Comparison of ENCODE assay signal across 16 cellular contexts in genomic region chr18:28125051-28125450, GRCh38. TPM values are rescaled to one million over a fixed set of nuclear protein-coding genes. Genes with fewer than 3 reads are reported as not detected.
DNase-seq lines count a peak whose midpoint lies in the region; ATAC-seq and TF ChIP-seq lines count a peak whose summit lies in the region.
"Had no signal": no experiment of that assay in that cellular context is flagged by ENCODE, and none has a peak within 500 bp of the region (broad histone marks: within the 10 kb centered on the region; RNA-seq: fewer than 3 reads in every experiment).

No MANE protein-coding gene starts in this region.

- H3K27me3 ChIP-seq in SK-N-SH (ENCODE audit: insufficient read depth) (no peaks in the 10 kb centered on the region), mammary epithelial cell (ENCODE audit: insufficient read depth, low read length) (no peaks in the 10 kb centered on the region)

- H3K4me1 ChIP-seq in SK-N-SH (ENCODE audit: control insufficient read depth in 1 of 2, insufficient read depth in 2 of 2, low read depth in 1 of 2, low read length in 1 of 2): peaks cover 8 to 16% of the 10 kb centered on the region in 2 experiments; a peak in 3 of 4 replicates
- H3K4me1 ChIP-seq in mammary epithelial cell (ENCODE audit: insufficient read depth, low read length): no peaks in the 10 kb centered on the region

- in situ Hi-C loops in mammary epithelial cell (cut with MboI; ENCODE audit: low sequenced_read_pairs in 2 of 2): no loop called here

- H3K36me3 Mint-ChIP-seq in HFFc6 (ENCODE audit: low read depth): peaks cover 23% of the 10 kb centered on the region
- peaks cover 18% of the 10 kb centered on the region for H3K36me3 Mint-ChIP-seq in nephron (ENCODE audit: low read depth)
- no peaks in the 10 kb centered on the region for H3K36me3 Mint-ChIP-seq in activated T-cell treated with anti-CD3 and anti-CD28 coated beads, Interleukin-2, amount 50 U/mL, for 4 hours (ENCODE audit: insufficient read depth)

- peaks cover 87% of the 10 kb centered on the region for H3K4me1 Mint-ChIP-seq in HFFc6 (ENCODE audit: low read depth)
- peaks cover 18% of the 10 kb centered on the region for H3K4me1 Mint-ChIP-seq in nephron
- no peaks in the 10 kb centered on the region for H3K4me1 Mint-ChIP-seq in activated T-cell treated with anti-CD3 and anti-CD28 coated beads, Interleukin-2, amount 50 U/mL, for 4 hours (ENCODE audit: low read depth)

- BruUV-seq in mammary epithelial cell (replicated peaks; lab: Mats Ljungman, UMichigan): no TSS peak

- H3K4me3 ChIP-seq in SK-N-SH (ENCODE audit: low read depth in 2 of 2, low read length in 1 of 2) (no peak overlapping the region), choroid plexus epithelial cell (ENCODE audit: low read depth, low read length) (no peak overlapping the region), mammary epithelial cell (replicated peaks in 1 of 3; ENCODE audit: insufficient read depth in 1 of 3, low read depth in 2 of 3, low read length in 3 of 3) (no peak overlapping the region)

- H3K9me3 ChIP-seq in SK-N-SH (no peaks in the 10 kb centered on the region), mammary epithelial cell (replicated peaks; ENCODE audit: insufficient read depth, low read length) (no peaks in the 10 kb centered on the region)

- POLR2A ChIA-PET in SK-N-SH (lab: Yijun Ruan, JAX): no interaction called here

- intact Hi-C loops in mammary epithelial cell (cut with micrococcal nuclease): no loop called here

- H3K27ac Mint-ChIP-seq in HFFc6: peak overlapping the region; percentile 69
- peak overlapping the region; percentile 41 to 74 (median 56) for H3K27ac Mint-ChIP-seq in nephron

- H3K4me2 ChIP-seq in SK-N-SH (0 out of 2 replicates have a peak overlapping the region, but pooled peaks have one; percentile 46), mammary epithelial cell (ENCODE audit: insufficient read depth, low read depth, low read length) (no peak overlapping the region)

- no peak for TF ChIP-seq RAD21 in SK-N-SH (IDR thresholded peaks at IDR 0.05; ENCODE audit: low read length)

- no peak overlapping the region for H3K9ac ChIP-seq in SK-N-SH
- no peak overlapping the region for H3K9ac ChIP-seq in mammary epithelial cell (ENCODE audit: insufficient read depth, low read length)

- peak overlapping the region in 1 of 2 experiments; percentile 46; a peak in 1 of 4 replicates for H3K27ac ChIP-seq in SK-N-SH (ENCODE audit: low read depth in 2 of 2, low read length in 1 of 2)
- H3K27ac ChIP-seq in mammary epithelial cell (ENCODE audit: insufficient read depth, low read depth, low read length): no peak overlapping the region
- H3K27ac ChIP-seq: C4-2B had no signal

- H2AFZ ChIP-seq in SK-N-SH (ENCODE audit: low read depth): no peak overlapping the region
- no peak overlapping the region for H2AFZ ChIP-seq in mammary epithelial cell (ENCODE audit: low read depth, low read length)

- CTCF ChIA-PET in SK-N-SH (lab: Yijun Ruan, JAX): no interaction called here
- CTCF ChIA-PET in mammary epithelial cell (lab: Charles Lee; ENCODE audit: low non-redundant PET): no interaction called here

- no peaks in the 10 kb centered on the region for H3K9me2 ChIP-seq in SK-N-SH

- peaks cover 53% of the 10 kb centered on the region for H4K20me1 ChIP-seq in SK-N-SH (ENCODE audit: insufficient read depth)
- no peaks in the 10 kb centered on the region for H4K20me1 ChIP-seq in mammary epithelial cell (ENCODE audit: insufficient read depth, low read length)

- TF ChIP-seq EP300 in SK-N-SH (IDR thresholded peaks at IDR 0.05; ENCODE audit: borderline replicate concordance in 1 of 2, low read depth in 1 of 2, low read length in 1 of 2): no peak

- H3K36me3 ChIP-seq in SK-N-SH (replicated peaks in 1 of 2; ENCODE audit: control insufficient read depth in 1 of 2, insufficient read depth in 2 of 2, low read length in 1 of 2) (peaks cover 16 to 47% of the 10 kb centered on the region in 2 experiments), mammary epithelial cell (ENCODE audit: insufficient read depth, low read length) (no peaks in the 10 kb centered on the region)

- no peak for ATAC-seq in SK-N-SH treated with all-trans-retinoic acid at 6 μM for 48 hours
- no peak for ATAC-seq in activated T-cell treated with anti-CD3 and anti-CD28 coated beads, Interleukin-2, amount 50 U/mL, for 4 hours

- WGBS in SK-N-SH (ENCODE audit: low lambda C conversion rate): 96% methylated on average over 3 of the region's 3 CpGs
- 83% methylated on average over 3 of the region's 3 CpGs for WGBS in mammary epithelial cell (ENCODE audit: low coverage, missing lambda C conversion rate)

- dilution Hi-C loops in mammary epithelial cell (cut with HindIII; ENCODE audit: low sequenced_read_pairs): no loop called here

- DNase-seq in SK-N-SH: no peak
- no peak for DNase-seq in HFFc6
- DNase-seq in choroid plexus epithelial cell (ENCODE audit: low read depth): peak; percentile 40
- no peak for DNase-seq in GM19238 (ENCODE audit: insufficient read length, low spot score)
- DNase-seq in activated T-cell treated with anti-CD3 and anti-CD28 coated beads, Interleukin-2, amount 50 U/mL, for 4 hours: no peak
- DNase-seq in mammary epithelial cell: no peak
- DNase-seq: 8988T, COR-L47, DMS53, MV-4-11, NCI-H1417 treated with DMSO at 0.1 percent for 48 hours, NCI-H2029, NCI-H524 had no signal

- H3F3A ChIP-seq in SK-N-SH (replicated peaks; ENCODE audit: insufficient read depth): peaks cover 12% of the 10 kb centered on the region

- H3K4me3 Mint-ChIP-seq in HFFc6 (peak overlapping the region; percentile 64), nephron (no peak overlapping the region)
- no peak overlapping the region for H3K4me3 Mint-ChIP-seq in activated T-cell treated with anti-CD3 and anti-CD28 coated beads, Interleukin-2, amount 50 U/mL, for 4 hours

- no peaks in the 10 kb centered on the region for H3K9me3 Mint-ChIP-seq in HFFc6
- H3K9me3 Mint-ChIP-seq in nephron: no peaks in the 10 kb centered on the region
- no peaks in the 10 kb centered on the region for H3K9me3 Mint-ChIP-seq in activated T-cell treated with anti-CD3 and anti-CD28 coated beads, Interleukin-2, amount 50 U/mL, for 4 hours

- TF ChIP-seq CTCF in SK-N-SH (IDR thresholded peaks at IDR 0.05): no peak
- TF ChIP-seq CTCF in HFFc6 (IDR thresholded peaks at IDR 0.05): no peak
- TF ChIP-seq CTCF in choroid plexus epithelial cell (conservative IDR thresholded peaks at IDR 0.05; ENCODE audit: low read depth, low read length): no peak
- no peak for TF ChIP-seq CTCF in nephron (IDR thresholded peaks at IDR 0.05; ENCODE audit: unreplicated experiment in 3 of 3)
- TF ChIP-seq CTCF in mammary epithelial cell (conservative IDR thresholded peaks at IDR 0.05 in 1 of 2, IDR thresholded peaks at IDR 0.05 in 1 of 2; ENCODE audit: extremely low read depth in 1 of 2, insufficient read depth in 1 of 2, low read depth in 1 of 2, low read length in 2 of 2): no peak

- no peaks in the 10 kb centered on the region for H3K27me3 Mint-ChIP-seq in HFFc6 (ENCODE audit: insufficient read depth)
- H3K27me3 Mint-ChIP-seq in nephron (ENCODE audit: low read depth): no peaks in the 10 kb centered on the region
- no peaks in the 10 kb centered on the region for H3K27me3 Mint-ChIP-seq in activated T-cell treated with anti-CD3 and anti-CD28 coated beads, Interleukin-2, amount 50 U/mL, for 4 hours (ENCODE audit: low read depth)

- peaks cover 100% of the 10 kb centered on the region for H3K79me2 ChIP-seq in SK-N-SH (ENCODE audit: insufficient read depth)
- H3K79me2 ChIP-seq in mammary epithelial cell (ENCODE audit: insufficient read depth, low read length): no peaks in the 10 kb centered on the region

TF ChIP-seq in SK-N-SH, 30 proteins besides CTCF, POLR2A, EP300 and RAD21 (continues in another document):
- TF ChIP-seq TCF12 (IDR thresholded peaks at IDR 0.05): no peak
- TF ChIP-seq ZBTB33 (IDR thresholded peaks at IDR 0.05; ENCODE audit: borderline replicate concordance, low read depth): no peak

TF ChIP-seq in SK-N-SH treated with all-trans-retinoic acid at 6 μM for 48 hours, 23 proteins besides CTCF, POLR2A, EP300 and RAD21 (continues in another document):
- TF ChIP-seq ZFP30 (CRISPR knock-in tag; IDR thresholded peaks at IDR 0.05): no peak
- TF ChIP-seq, protein P1, sequence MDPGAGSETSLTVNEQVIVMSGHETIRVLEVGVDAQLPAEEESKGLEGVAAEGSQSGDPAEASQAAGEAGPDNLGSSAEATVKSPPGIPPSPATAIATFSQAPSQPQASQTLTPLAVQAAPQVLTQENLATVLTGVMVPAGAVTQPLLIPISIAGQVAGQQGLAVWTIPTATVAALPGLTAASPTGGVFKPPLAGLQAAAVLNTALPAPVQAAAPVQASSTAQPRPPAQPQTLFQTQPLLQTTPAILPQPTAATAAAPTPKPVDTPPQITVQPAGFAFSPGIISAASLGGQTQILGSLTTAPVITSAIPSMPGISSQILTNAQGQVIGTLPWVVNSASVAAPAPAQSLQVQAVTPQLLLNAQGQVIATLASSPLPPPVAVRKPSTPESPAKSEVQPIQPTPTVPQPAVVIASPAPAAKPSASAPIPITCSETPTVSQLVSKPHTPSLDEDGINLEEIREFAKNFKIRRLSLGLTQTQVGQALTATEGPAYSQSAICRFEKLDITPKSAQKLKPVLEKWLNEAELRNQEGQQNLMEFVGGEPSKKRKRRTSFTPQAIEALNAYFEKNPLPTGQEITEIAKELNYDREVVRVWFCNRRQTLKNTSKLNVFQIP (CRISPR knock-in tag; IDR thresholded peaks at IDR 0.05; ENCODE audit: borderline replicate concordance, low read depth): no peak
- TF ChIP-seq CSDC2 (CRISPR knock-in tag; IDR thresholded peaks at IDR 0.05): no peak
- TF ChIP-seq ESRRG (CRISPR knock-in tag; IDR thresholded peaks at IDR 0.05): no peak
- TF ChIP-seq ZFP3 (CRISPR knock-in tag; IDR thresholded peaks at IDR 0.05): no peak

RNA-seq across cellular contexts. Expression of gene CDH2, which starts 51.9 kb away (rescaled TPM):
- polyA plus RNA-seq in SK-N-SH (2012; rRNA removed) (146 and 186 TPM in 2 replicates), mammary epithelial cell (not detected)
- 189 and 223 TPM in 2 replicates for polyA plus RNA-seq in SK-N-SH (2012; cell fraction: cytosol; rRNA removed)
- 62.9 and 131 TPM in 2 replicates for polyA plus RNA-seq in SK-N-SH (2012; cell fraction: nucleus; rRNA removed)
- total RNA-seq in HFFc6 (2021; fragmentation: NEBNext Ultra II Directional; extraction: Animal tissue kit (Norgen Biotek cat#: 25700)): 100 to 1,000 TPM; 194 to 317 (median 206) TPM
- total RNA-seq in activated T-cell treated with anti-CD3 and anti-CD28 coated beads, Interleukin-2, amount 50 U/mL, for 4 hours: under 1 TPM; 0.18 to 0.46 (median 0.22) TPM
- total RNA-seq in mammary epithelial cell: 10 to 100 TPM in 1 of 2 donors, under 1 TPM in 1; 0.45 to 18.7 TPM
- polyA minus RNA-seq in mammary epithelial cell: not detected

Comparison
In these comparisons a context has a peak if more than half of its experiments do, and no peak if none do; other contexts are left out.
1. RNA of gene CDH2, which starts 51.9 kb away (total RNA-seq): 194 to 317 TPM in HFFc6; 0.45 to 18.7 TPM in mammary epithelial cell and 0.18 to 0.46 TPM in activated T-cell treated with anti-CD3 and anti-CD28 coated beads, Interleukin-2, amount 50 U/mL, for 4 hours; every median in the first group is over 4 times any median in the second.